In genomic region chr22:36977401-36977861, GRCh38 we compare ENCODE assay signal across 7 cellular contexts. TPM values are rescaled to one million over a fixed set of nuclear protein-coding genes. Genes with fewer than 3 reads are reported as not detected.
A peak's percentile ranks its signal among the peaks of the same experiment; 100 is the strongest.
DNase-seq lines count a peak whose midpoint lies in the region; ATAC-seq and TF ChIP-seq lines count a peak whose summit lies in the region.

No MANE protein-coding gene starts in this region.

- POLR2A ChIA-PET in activated CD4-positive, alpha-beta T cell treated with anti-CD3 and anti-CD28 coated beads for 36 hours (lab: Charles Lee) = interaction anchor here (0.5 to 1.0 kb wide), 3 partner anchors 195 to 799 kb away, joined by 3 to 12 read pairs (median 5); partner anchors contain the start of gene IFT27

- peak overlapping the region; percentile 95 for H2AFZ ChIP-seq in KMS-11 (ENCODE audit: low read depth)

- H3K27ac Mint-ChIP-seq in activated CD4-positive, alpha-beta T cell treated with anti-CD3 and anti-CD28 coated beads for 36 hours = peak overlapping the region; percentile 77

- H3K36me3 ChIP-seq in KMS-11 (ENCODE audit: insufficient read depth) (no peaks in the 10 kb centered on the region), colonic mucosa (no peaks in the 10 kb centered on the region)

- H3K27ac ChIP-seq in KMS-11 (no peak overlapping the region), colonic mucosa (no peak overlapping the region)

- intact Hi-C loops in activated CD4-positive, alpha-beta T cell treated with anti-CD3 and anti-CD28 coated beads for 36 hours (cut with DNase I, micrococcal nuclease) = loop anchor here in 1 of 2 experiments (5.0 kb wide), 1 partner anchor 105 kb away; no protein-coding TSS in a partner anchor
- intact Hi-C loops in colonic mucosa (cut with DNase I) = loop anchor here (5.0 to 10.0 kb wide), 3 partner anchors 123 to 430 kb away; no protein-coding TSS in a partner anchor

- H3K4me2 ChIP-seq in KMS-11 = peak overlapping the region; percentile 99

- H3K9me3 ChIP-seq in colonic mucosa = no peaks in the 10 kb centered on the region

- no peaks in the 10 kb centered on the region for H3K9me3 Mint-ChIP-seq in activated CD4-positive, alpha-beta T cell treated with anti-CD3 and anti-CD28 coated beads for 36 hours (ENCODE audit: low read depth)

- DNase-seq in GM13977 (ENCODE audit: low spot score) (peak; percentile 76), colonic mucosa (peak; percentile 77), midbrain (lab: John Stamatoyannopoulos, UW) (peak; percentile 24), middle frontal gyrus (ENCODE audit: extremely low spot score, low spot score) (no peak)
- peak; percentile 90 for DNase-seq in activated CD4-positive, alpha-beta T cell treated with anti-CD3 and anti-CD28 coated beads for 36 hours
- peak; percentile 63 to 80 for DNase-seq in stimulated activated CD8-positive, alpha-beta memory T cell treated with anti-CD3 and anti-CD28 coated beads, Interleukin-15, amount 100 ng/mL, for 48 hours (ENCODE audit: low read depth in 2 of 2)

- in situ Hi-C loops in GM13977 (cut with MboI; ENCODE audit: low pct_unique_long_range_greater_than_20kb, low sequenced_read_pairs, unreplicated experiment) = loop anchor here (10.0 kb wide), 1 partner anchor 193 kb away; no protein-coding TSS in a partner anchor

- TF ChIP-seq CTCF in GM13977 (IDR thresholded peaks at IDR 0.05; ENCODE audit: extremely low read depth, insufficient read depth, missing control alignments) (peak; percentile 76), KMS-11 (conservative IDR thresholded peaks at IDR 0.05; ENCODE audit: low read depth, low read length) (peak; percentile 35), colonic mucosa (IDR thresholded peaks at IDR 0.05) (peak; percentile 28)

- H3K79me2 ChIP-seq in KMS-11 (ENCODE audit: insufficient read depth, low read depth) = no peaks in the 10 kb centered on the region

- CTCF ChIA-PET in activated CD4-positive, alpha-beta T cell treated with anti-CD3 and anti-CD28 coated beads for 36 hours (lab: Charles Lee) = interaction anchor here (0.6 to 7.3 kb wide), 35 partner anchors 9 to 481 kb away, joined by 3 to 60 read pairs (median 4); partner anchors contain the start of genes IFT27, NCF4 and RAC2

- peak; percentile 93 for ATAC-seq in activated CD4-positive, alpha-beta T cell treated with anti-CD3 and anti-CD28 coated beads for 36 hours

- no peak overlapping the region; the same call in 1 of the 2 replicates for H3K9ac ChIP-seq in KMS-11
- peak overlapping the region in 1 of 2 donors; percentile 60 for H3K9ac ChIP-seq in colonic mucosa (ENCODE audit: low read depth in 2 of 2, low read length in 2 of 2)

- no peaks in the 10 kb centered on the region for H4K20me1 ChIP-seq in KMS-11 (ENCODE audit: insufficient read depth)

- no peaks in the 10 kb centered on the region for H3K27me3 Mint-ChIP-seq in activated CD4-positive, alpha-beta T cell treated with anti-CD3 and anti-CD28 coated beads for 36 hours

- peaks cover 4% of the 10 kb centered on the region for H3K4me1 ChIP-seq in KMS-11 (ENCODE audit: low read depth, poor library complexity, severe bottlenecking)
- no peaks in the 10 kb centered on the region for H3K4me1 ChIP-seq in colonic mucosa

- peaks cover 8% of the 10 kb centered on the region for H3K4me1 Mint-ChIP-seq in activated CD4-positive, alpha-beta T cell treated with anti-CD3 and anti-CD28 coated beads for 36 hours

- H3K4me3 Mint-ChIP-seq in activated CD4-positive, alpha-beta T cell treated with anti-CD3 and anti-CD28 coated beads for 36 hours = peak overlapping the region; percentile 76

- no peaks in the 10 kb centered on the region for H3K36me3 Mint-ChIP-seq in activated CD4-positive, alpha-beta T cell treated with anti-CD3 and anti-CD28 coated beads for 36 hours (ENCODE audit: low read depth)

- H3K27me3 ChIP-seq in KMS-11 (ENCODE audit: insufficient read depth, low read depth) = peaks cover 11% of the 10 kb centered on the region; the same call in 1 of the 2 replicates
- no peaks in the 10 kb centered on the region for H3K27me3 ChIP-seq in colonic mucosa

- H3K4me3 ChIP-seq in KMS-11 (IDR thresholded peaks at IDR 0.05; ENCODE audit: insufficient read depth, low read depth, low read length) (no peak overlapping the region), colonic mucosa (peak overlapping the region; percentile 8)

RNA-seq across cellular contexts. Expression of gene TST, which starts 41.8 kb away (rescaled TPM):
- 1 to 10 TPM; 1.8 to 2.1 TPM for total RNA-seq in activated CD4-positive, alpha-beta T cell treated with anti-CD3 and anti-CD28 coated beads for 36 hours
- 100 to 1,000 TPM; 410 to 474 TPM for total RNA-seq in colonic mucosa

RNA-seq across cellular contexts. Expression of gene MPST, which starts 42.1 kb away (rescaled TPM):
- 10 to 100 TPM; 10.6 to 11.0 TPM for total RNA-seq in activated CD4-positive, alpha-beta T cell treated with anti-CD3 and anti-CD28 coated beads for 36 hours
- 100 to 1,000 TPM; 217 to 259 TPM for total RNA-seq in colonic mucosa

Comparison
In these comparisons a context has a peak if more than half of its experiments do, and no peak if none do; other contexts are left out.
1. RNA of gene TST, which starts 41.8 kb away (total RNA-seq): 410 to 474 TPM in colonic mucosa; 1.8 to 2.1 TPM in activated CD4-positive, alpha-beta T cell treated with anti-CD3 and anti-CD28 coated beads for 36 hours; every median in the first group is over 100 times any median in the second.
2. RNA of gene MPST, which starts 42.1 kb away (total RNA-seq): 217 to 259 TPM in colonic mucosa; 10.6 to 11.0 TPM in activated CD4-positive, alpha-beta T cell treated with anti-CD3 and anti-CD28 coated beads for 36 hours; every median in the first group is over 10 times any median in the second.
3. Peak in every context shown above with its lines, with median percentiles within 50 percentile points of each other: CTCF ChIP-seq.